In genomic region chr1:57407941-57408340, GRCh38 we compare ENCODE assay signal across 25 cellular contexts. TPM values are rescaled to one million over a fixed set of nuclear protein-coding genes. Genes with fewer than 3 reads are reported as not detected.
"Had no signal": no experiment of that assay in that cellular context is flagged by ENCODE, and none has a peak within 500 bp of the region (broad histone marks: within the 10 kb centered on the region; RNA-seq: fewer than 3 reads in every experiment).

No MANE protein-coding gene starts in this region.

- H3K9me3 ChIP-seq: gastrocnemius medialis had no signal

- FAIRE-seq: astrocyte, bronchial epithelial cell had no signal

- H3K36me3 ChIP-seq: brain microvascular endothelial cell, gastrocnemius medialis had no signal

- H3K27me3 ChIP-seq: brain microvascular endothelial cell, foreskin keratinocyte, gastrocnemius medialis had no signal

- ATAC-seq: activated CD4-positive, alpha-beta T cell treated with anti-CD3 and anti-CD28 coated beads for 36 hours; activated T-cell treated with anti-CD3 and anti-CD28 coated beads, Interleukin-2, amount 50 U/mL, for 72 hours; esophagus mucosa; foreskin keratinocyte; gastrocnemius medialis had no signal

- DNase-seq: activated CD4-positive, alpha-beta memory T cell treated with anti-CD3 and anti-CD28 coated beads, Interleukin-2, amount 10 ng/mL, durations not matched to agents 7 days and 5 days; activated CD4-positive, alpha-beta T cell treated with anti-CD3 and anti-CD28 coated beads for 36 hours; activated CD4-positive, alpha-beta T cell treated with anti-CD3 and anti-CD28 coated beads, Interleukin-2, amount 10 ng/mL, durations not matched to agents 24 days and 14 days; activated CD4-positive, CD25-positive, alpha-beta regulatory T cell; activated CD4-positive, CD25-positive, alpha-beta regulatory T cell treated with anti-CD3 and anti-CD28 coated beads, Interleukin-2, amount 50 U/mL, for 72 hours; activated CD8-positive, alpha-beta memory T cell treated with anti-CD3 and anti-CD28 coated beads, Interleukin-2, amount 50 U/mL, for 48 hours; activated gamma-delta T cell; activated naive CD4-positive, alpha-beta T cell; activated naive CD4-positive, alpha-beta T cell treated with anti-CD3 and anti-CD28 coated beads, Interleukin-2, amount 50 U/mL, for 16 hours; activated T-cell treated with anti-CD3 and anti-CD28 coated beads for 4 hours; activated T-cell treated with anti-CD3 and anti-CD28 coated beads, Interleukin-2, amount 50 U/mL, for 24 hours; activated T-cell treated with anti-CD3 and anti-CD28 coated beads, Interleukin-2, amount 50 U/mL, for 72 hours; amniotic stem cell; brain microvascular endothelial cell; dorsolateral prefrontal cortex; effector memory CD4-positive, alpha-beta T cell; endodermal cell; foreskin keratinocyte; gastrocnemius medialis; T-helper 2 cell had no signal

- H3K4me3 ChIP-seq: coronary artery, dorsolateral prefrontal cortex, gastrocnemius medialis had no signal

- H3K4me1 ChIP-seq: foreskin keratinocyte, gastrocnemius medialis had no signal

- H3K27ac ChIP-seq: brain microvascular endothelial cell, coronary artery, dorsolateral prefrontal cortex, foreskin keratinocyte, gastrocnemius medialis had no signal

RNA-seq across cellular contexts. Expression of gene DAB1, which starts 15.9 kb away (rescaled TPM):
- total RNA-seq: activated CD4-positive, alpha-beta T cell treated with anti-CD3 and anti-CD28 coated beads, Interleukin-2, amount 10 ng/mL, durations not matched to agents 24 days and 14 days; bronchial epithelial cell; epithelial cell of proximal tubule; foreskin keratinocyte had no signal
- polyA plus RNA-seq: foreskin keratinocyte had no signal
